ENCODE assay signal across 1 cellular context in genomic region chr12:9646794-9647622, GRCh38.
TF ChIP-seq lines count a peak whose summit lies in the region.

No MANE protein-coding gene starts in this region.

TF ChIP-seq in HepG2, 621 proteins besides CTCF, POLR2A, EP300 and RAD21 (continued from another document):
- TF ChIP-seq PAXIP1 (CRISPR knock-in tag; conservative IDR thresholded peaks at IDR 0.05) (no peak), CBX1 (IDR thresholded peaks at IDR 0.05; ENCODE audit: low read depth) (no peak), ZKSCAN1 (IDR thresholded peaks at IDR 0.05; ENCODE audit: low read length) (no peak), ELF1 (CRISPR knock-in tag; IDR thresholded peaks at IDR 0.05) (no peak), HOXA7 (CRISPR knock-in tag; IDR thresholded peaks at IDR 0.05) (no peak), RFXAP (CRISPR knock-in tag; IDR thresholded peaks at IDR 0.05; ENCODE audit: borderline replicate concordance) (no peak), E2F2 (CRISPR knock-in tag; IDR thresholded peaks at IDR 0.05; ENCODE audit: borderline replicate concordance) (no peak), DPF2 (CRISPR knock-in tag; IDR thresholded peaks at IDR 0.05; ENCODE audit: borderline replicate concordance, low read depth) (no peak), ZFY (CRISPR knock-in tag; IDR thresholded peaks at IDR 0.05) (no peak), ZNF776 (CRISPR knock-in tag; IDR thresholded peaks at IDR 0.05) (no peak)
